14 cellular contexts compared by ENCODE assay signal in the genomic region with DNA sequence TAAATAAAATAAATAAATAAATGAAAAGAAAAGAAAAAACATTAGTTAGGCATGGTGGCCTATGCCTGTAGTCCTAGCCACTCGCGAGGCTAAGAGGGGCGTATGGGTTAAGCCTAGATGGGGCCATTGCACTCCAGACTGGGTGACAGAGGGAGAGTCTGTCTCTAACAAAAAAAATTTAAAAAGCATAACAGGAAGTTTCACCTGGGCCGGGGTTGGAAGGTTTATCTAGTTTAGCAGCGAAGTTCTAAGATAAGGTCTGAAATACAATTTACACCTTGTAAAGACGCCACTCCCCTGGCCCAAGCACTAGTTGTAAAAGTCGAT. TPM values are rescaled to one million over a fixed set of nuclear protein-coding genes. Genes with fewer than 3 reads are reported as not detected.
DNase-seq lines count a peak whose midpoint lies in the region; ATAC-seq and TF ChIP-seq lines count a peak whose summit lies in the region.
"Had no signal": no experiment of that assay in that cellular context is flagged by ENCODE, and none has a peak within 500 bp of the region (broad histone marks: within the 10 kb centered on the region; RNA-seq: fewer than 3 reads in every experiment).

No MANE protein-coding gene starts in this region.

- H3K27me3 Mint-ChIP-seq in activated CD4-positive, alpha-beta T cell treated with anti-CD3 and anti-CD28 coated beads, Interleukin-2, amount 10 ng/mL, durations not matched to agents 24 days and 14 days, result peaks cover 16% of the 10 kb centered on the region

- H3K9me3 ChIP-seq in SJCRH30 (replicated peaks), result no peaks in the 10 kb centered on the region
- no peaks in the 10 kb centered on the region for H3K9me3 ChIP-seq in esophagus muscularis mucosa
- no peaks in the 10 kb centered on the region for H3K9me3 ChIP-seq in tibial artery

- H3K4me3 ChIP-seq in SJCRH30 (peak overlapping the region; percentile 58), esophagus muscularis mucosa (no peak overlapping the region), tibial artery (no peak overlapping the region)
- H3K4me3 ChIP-seq: coronary artery had no signal

- no peak for ATAC-seq in GM19395 (IDR thresholded peaks at IDR 0.05; ENCODE audit: unreplicated experiment)
- ATAC-seq: activated naive CD8-positive, alpha-beta T cell treated with anti-CD3 and anti-CD28 coated beads, Interleukin-2, amount 50 U/mL, for 24 hours; sciatic nerve had no signal

- H3K9me3 Mint-ChIP-seq in activated CD4-positive, alpha-beta T cell treated with anti-CD3 and anti-CD28 coated beads, Interleukin-2, amount 10 ng/mL, durations not matched to agents 24 days and 14 days, result no peaks in the 10 kb centered on the region
- H3K9me3 Mint-ChIP-seq: activated B cell treated with CpG ODN at 0.5 μM for 24 hours; activated naive CD8-positive, alpha-beta T cell treated with anti-CD3 and anti-CD28 coated beads, Interleukin-2, amount 50 U/mL, for 24 hours; neural crest cell; stimulated activated naive CD8-positive, alpha-beta T cell treated with anti-CD3 and anti-CD28 coated beads, Interleukin-15, Interleukin-2, amounts not matched to agents 100 ng/mL and 50 ng/mL, for 24 hours had no signal

- no peak overlapping the region for H3K27ac Mint-ChIP-seq in activated CD4-positive, alpha-beta T cell treated with anti-CD3 and anti-CD28 coated beads, Interleukin-2, amount 10 ng/mL, durations not matched to agents 24 days and 14 days
- H3K27ac Mint-ChIP-seq: activated B cell treated with CpG ODN at 0.5 μM for 24 hours; activated naive CD8-positive, alpha-beta T cell treated with anti-CD3 and anti-CD28 coated beads, Interleukin-2, amount 50 U/mL, for 24 hours; stimulated activated naive CD8-positive, alpha-beta T cell treated with anti-CD3 and anti-CD28 coated beads, Interleukin-15, Interleukin-2, amounts not matched to agents 100 ng/mL and 50 ng/mL, for 24 hours had no signal

- no peak for TF ChIP-seq POLR2A in esophagus muscularis mucosa (IDR thresholded peaks at IDR 0.05; ENCODE audit: low read depth)

- no peak for DNase-seq in activated CD4-positive, alpha-beta T cell treated with anti-CD3 and anti-CD28 coated beads, Interleukin-2, amount 10 ng/mL, durations not matched to agents 24 days and 14 days
- DNase-seq in activated CD4-positive, alpha-beta T cell treated with anti-CD3 and anti-CD28 coated beads, Interleukin-2, amount 50 U/mL, for 48 hours, result no peak
- DNase-seq in SJCRH30 (no peak), esophagus muscularis mucosa (ENCODE audit: extremely low spot score) (peak; percentile 47), tibial artery (no peak), NCI-H1694 (lab: John Stamatoyannopoulos, UW) (no peak), HPDE6-E6E7 (ENCODE audit: extremely low spot score) (no peak)
- DNase-seq: activated B cell treated with CpG ODN at 0.5 μM for 24 hours; activated naive CD8-positive, alpha-beta T cell treated with anti-CD3 and anti-CD28 coated beads, Interleukin-2, amount 50 U/mL, for 24 hours had no signal

- TF ChIP-seq CTCF in esophagus muscularis mucosa (IDR thresholded peaks at IDR 0.05), result no peak
- TF ChIP-seq CTCF in tibial artery (IDR thresholded peaks at IDR 0.05), result no peak

- intact Hi-C loops in activated CD4-positive, alpha-beta T cell treated with anti-CD3 and anti-CD28 coated beads, Interleukin-2, amount 10 ng/mL, durations not matched to agents 24 days and 14 days (cut with micrococcal nuclease), result no loop called here
- intact Hi-C loops in esophagus muscularis mucosa (cut with DNase I), result loop anchor here (10.0 kb wide), 1 partner anchor 343 kb away; no protein-coding TSS in a partner anchor
- intact Hi-C loops in tibial artery (cut with DNase I; ENCODE audit: low total_unique reads), result loop anchor here (10.0 kb wide), 1 partner anchor 153 kb away; a partner anchor contains a TSS

- H3K4me1 Mint-ChIP-seq in activated CD4-positive, alpha-beta T cell treated with anti-CD3 and anti-CD28 coated beads, Interleukin-2, amount 10 ng/mL, durations not matched to agents 24 days and 14 days, result peaks cover 4% of the 10 kb centered on the region
- H3K4me1 Mint-ChIP-seq: activated B cell treated with CpG ODN at 0.5 μM for 24 hours had no signal

- H3K27me3 ChIP-seq in SJCRH30, result no peaks in the 10 kb centered on the region
- peaks cover 0 to 7% (median 0%) of the 10 kb centered on the region in 4 donors for H3K27me3 ChIP-seq in esophagus muscularis mucosa
- no peaks in the 10 kb centered on the region for H3K27me3 ChIP-seq in tibial artery

- H3K36me3 ChIP-seq in SJCRH30 (no peaks in the 10 kb centered on the region), esophagus muscularis mucosa (no peaks in the 10 kb centered on the region), tibial artery (no peaks in the 10 kb centered on the region)

- no peak for TF ChIP-seq EP300 in esophagus muscularis mucosa (IDR thresholded peaks at IDR 0.05)

- H3K27ac ChIP-seq in SJCRH30, result peak overlapping the region; percentile 39
- H3K27ac ChIP-seq in esophagus muscularis mucosa (replicated peaks in 1 of 4), result no peak overlapping the region
- peak overlapping the region; percentile 9 to 14 for H3K27ac ChIP-seq in tibial artery

- 80% methylated on average over 7 of the region's 7 CpGs for WGBS in esophagus muscularis mucosa

- H3K4me3 Mint-ChIP-seq in activated CD4-positive, alpha-beta T cell treated with anti-CD3 and anti-CD28 coated beads, Interleukin-2, amount 10 ng/mL, durations not matched to agents 24 days and 14 days, result peak overlapping the region; percentile 40
- H3K4me3 Mint-ChIP-seq: activated B cell treated with CpG ODN at 0.5 μM for 24 hours; activated naive CD8-positive, alpha-beta T cell treated with anti-CD3 and anti-CD28 coated beads, Interleukin-2, amount 50 U/mL, for 24 hours; neural crest cell; stimulated activated naive CD8-positive, alpha-beta T cell treated with anti-CD3 and anti-CD28 coated beads, Interleukin-15, Interleukin-2, amounts not matched to agents 100 ng/mL and 50 ng/mL, for 24 hours had no signal

- no peaks in the 10 kb centered on the region for H3K36me3 Mint-ChIP-seq in activated CD4-positive, alpha-beta T cell treated with anti-CD3 and anti-CD28 coated beads, Interleukin-2, amount 10 ng/mL, durations not matched to agents 24 days and 14 days (ENCODE audit: low read depth)

- no peaks in the 10 kb centered on the region for H3K4me1 ChIP-seq in SJCRH30
- no peaks in the 10 kb centered on the region for H3K4me1 ChIP-seq in esophagus muscularis mucosa
- no peaks in the 10 kb centered on the region for H3K4me1 ChIP-seq in tibial artery

RNA-seq across cellular contexts. Expression of a gene that starts 18.0 kb away (rescaled TPM):
- 67.1 and 67.2 TPM in 2 replicates for total RNA-seq in activated CD4-positive, alpha-beta T cell treated with anti-CD3 and anti-CD28 coated beads, Interleukin-2, amount 10 ng/mL, durations not matched to agents 24 days and 14 days
- 62.4 and 67.9 TPM in 2 replicates for total RNA-seq in SJCRH30 (2014; rRNA removed; shearing (Covaris generic))
- 10 to 100 TPM; 30.8 to 45.1 (median 38.0) TPM for total RNA-seq in esophagus muscularis mucosa

RNA-seq across cellular contexts. Expression of a gene that starts 27.0 kb away (rescaled TPM):
- total RNA-seq in activated CD4-positive, alpha-beta T cell treated with anti-CD3 and anti-CD28 coated beads, Interleukin-2, amount 10 ng/mL, durations not matched to agents 24 days and 14 days, result 28.0 and 29.6 TPM in 2 replicates
- total RNA-seq in SJCRH30 (2014; rRNA removed; shearing (Covaris generic)), result 27.1 TPM in 2 replicates
- total RNA-seq in esophagus muscularis mucosa, result 10 to 100 TPM; 19.1 to 22.2 (median 19.2) TPM

RNA-seq across cellular contexts. Expression of a gene that starts 27.1 kb away (rescaled TPM):
- total RNA-seq in activated CD4-positive, alpha-beta T cell treated with anti-CD3 and anti-CD28 coated beads, Interleukin-2, amount 10 ng/mL, durations not matched to agents 24 days and 14 days, result 109 and 115 TPM in 2 replicates
- total RNA-seq in SJCRH30 (2014; rRNA removed; shearing (Covaris generic)), result 75.2 and 82.0 TPM in 2 replicates
- total RNA-seq in esophagus muscularis mucosa, result 10 to 100 TPM; 45.7 to 68.7 (median 59.9) TPM

RNA-seq across cellular contexts. Expression of a gene that starts 44.9 kb away (rescaled TPM):
- 2.8 and 3.8 TPM in 2 replicates for total RNA-seq in activated CD4-positive, alpha-beta T cell treated with anti-CD3 and anti-CD28 coated beads, Interleukin-2, amount 10 ng/mL, durations not matched to agents 24 days and 14 days
- 0.41 and 1.8 TPM in 2 replicates for total RNA-seq in SJCRH30 (2014; rRNA removed; shearing (Covaris generic))
- under 1 TPM in 3 of 4 donors, not detected in 1; 0.46 to 0.83 (median 0.66) TPM for total RNA-seq in esophagus muscularis mucosa

RNA-seq across cellular contexts. Expression of a gene that starts 53.5 kb away (rescaled TPM):
- 41.6 and 42.9 TPM in 2 replicates for total RNA-seq in activated CD4-positive, alpha-beta T cell treated with anti-CD3 and anti-CD28 coated beads, Interleukin-2, amount 10 ng/mL, durations not matched to agents 24 days and 14 days
- total RNA-seq in SJCRH30 (2014; rRNA removed; shearing (Covaris generic)), result 15.5 and 17.9 TPM in 2 replicates
- total RNA-seq in esophagus muscularis mucosa, result 10 to 100 TPM; 17.7 to 23.8 (median 20.6) TPM

Comparison
In these comparisons a context has a peak if more than half of its experiments do, and no peak if none do; other contexts are left out.
1. H3K27ac ChIP-seq: peak in SJCRH30 (single experiment) and tibial artery (2 of 2); none in esophagus muscularis mucosa (0 of 4).